In genomic region chr16:69725480-69726312, GRCh38 we compare ENCODE assay signal across 8 cellular contexts. TPM values are rescaled to one million over a fixed set of nuclear protein-coding genes. Genes with fewer than 3 reads are reported as not detected.
DNase-seq lines count a peak whose midpoint lies in the region; ATAC-seq and TF ChIP-seq lines count a peak whose summit lies in the region.

No MANE protein-coding gene starts in this region.

- POLR2A ChIA-PET in activated CD8-positive, alpha-beta T cell treated with anti-CD3 and anti-CD28 coated beads for 36 hours (lab: Charles Lee): interaction anchor here (0.6 to 4.7 kb wide), 9 partner anchors 8 to 563 kb away, joined by 3 to 20 read pairs (median 5); partner anchors contain the start of genes NOB1 and WWP2

- ATAC-seq in activated CD8-positive, alpha-beta T cell treated with anti-CD3 and anti-CD28 coated beads for 36 hours: no peak
- ATAC-seq in stimulated activated naive CD8-positive, alpha-beta T cell treated with anti-CD3 and anti-CD28 coated beads, Interleukin-15, amount 100 ng/mL, for 72 hours: no peak

- CTCF ChIA-PET in activated CD8-positive, alpha-beta T cell treated with anti-CD3 and anti-CD28 coated beads for 36 hours (lab: Charles Lee): interaction anchor here (3.4 to 4.8 kb wide), 2 partner anchors 16 to 29 kb away, joined by 28 to 31 read pairs; partner anchors contain the start of gene NOB1

- no peaks in the 10 kb centered on the region for H3K9me3 Mint-ChIP-seq in activated CD8-positive, alpha-beta T cell treated with anti-CD3 and anti-CD28 coated beads for 36 hours
- no peaks in the 10 kb centered on the region for H3K9me3 Mint-ChIP-seq in stimulated activated naive CD8-positive, alpha-beta T cell treated with anti-CD3 and anti-CD28 coated beads, Interleukin-15, amount 100 ng/mL, for 72 hours

- peak overlapping the region; percentile 98 for H3K4me3 Mint-ChIP-seq in activated CD8-positive, alpha-beta T cell treated with anti-CD3 and anti-CD28 coated beads for 36 hours
- peak overlapping the region; percentile 95 to 99 for H3K4me3 Mint-ChIP-seq in stimulated activated naive CD8-positive, alpha-beta T cell treated with anti-CD3 and anti-CD28 coated beads, Interleukin-15, amount 100 ng/mL, for 72 hours

- DNase-seq in NCI-H1417 (lab: John Stamatoyannopoulos, UW) (peak in 2 of 3 experiments; percentile 16 to 48), NCI-H1417 treated with DMSO at 0.1 percent for 48 hours (lab: John Stamatoyannopoulos, UW) (no peak), germinal center (ENCODE audit: low spot score) (no peak), NCI-H1930 (lab: John Stamatoyannopoulos, UW) (no peak)
- DNase-seq in activated CD8-positive, alpha-beta T cell treated with anti-CD3 and anti-CD28 coated beads for 36 hours: no peak
- no peak for DNase-seq in stimulated activated naive CD8-positive, alpha-beta T cell treated with anti-CD3 and anti-CD28 coated beads, Interleukin-15, amount 100 ng/mL, for 72 hours
- no peak for DNase-seq in stimulated activated CD4-positive, alpha-beta T cell treated with anti-CD3 and anti-CD28 coated beads, Interleukin-2, amount 100 ng/mL, for 48 hours

- TF ChIP-seq CTCF in activated CD8-positive, alpha-beta T cell treated with anti-CD3 and anti-CD28 coated beads for 36 hours (IDR thresholded peaks at IDR 0.05): no peak

- H3K27me3 ChIP-seq in iPS-15b (ENCODE audit: control insufficient read depth, insufficient read depth, low read length): no peaks in the 10 kb centered on the region

- peak overlapping the region; percentile 90 for H3K4me3 ChIP-seq in iPS-15b (ENCODE audit: low read depth, low read length)

- H3K36me3 ChIP-seq in iPS-15b (ENCODE audit: control insufficient read depth, insufficient read depth, low read length): no peaks in the 10 kb centered on the region

- H3K27ac Mint-ChIP-seq in activated CD8-positive, alpha-beta T cell treated with anti-CD3 and anti-CD28 coated beads for 36 hours: peak overlapping the region; percentile 97
- peak overlapping the region; percentile 96 to 98 for H3K27ac Mint-ChIP-seq in stimulated activated naive CD8-positive, alpha-beta T cell treated with anti-CD3 and anti-CD28 coated beads, Interleukin-15, amount 100 ng/mL, for 72 hours

- no peaks in the 10 kb centered on the region for H3K4me1 ChIP-seq in iPS-15b (ENCODE audit: control insufficient read depth, insufficient read depth, low read length)

- H3K4me1 Mint-ChIP-seq in activated CD8-positive, alpha-beta T cell treated with anti-CD3 and anti-CD28 coated beads for 36 hours (ENCODE audit: low read depth): peaks cover 22% of the 10 kb centered on the region
- peaks cover 52% of the 10 kb centered on the region for H3K4me1 Mint-ChIP-seq in stimulated activated naive CD8-positive, alpha-beta T cell treated with anti-CD3 and anti-CD28 coated beads, Interleukin-15, amount 100 ng/mL, for 72 hours

- no peaks in the 10 kb centered on the region for H3K36me3 Mint-ChIP-seq in activated CD8-positive, alpha-beta T cell treated with anti-CD3 and anti-CD28 coated beads for 36 hours (ENCODE audit: low read depth)

- no peaks in the 10 kb centered on the region for H3K9me3 ChIP-seq in iPS-15b (ENCODE audit: control insufficient read depth, insufficient read depth, low read length)

- H3K9ac ChIP-seq in iPS-15b (ENCODE audit: low read depth, low read length): peak overlapping the region; percentile 47

- H3K27me3 Mint-ChIP-seq in activated CD8-positive, alpha-beta T cell treated with anti-CD3 and anti-CD28 coated beads for 36 hours: no peaks in the 10 kb centered on the region
- no peaks in the 10 kb centered on the region for H3K27me3 Mint-ChIP-seq in stimulated activated naive CD8-positive, alpha-beta T cell treated with anti-CD3 and anti-CD28 coated beads, Interleukin-15, amount 100 ng/mL, for 72 hours

- intact Hi-C loops in activated CD8-positive, alpha-beta T cell treated with anti-CD3 and anti-CD28 coated beads for 36 hours (cut with micrococcal nuclease): no loop called here

RNA-seq across cellular contexts. Expression of gene NQO1, which starts 0.7 kb away (rescaled TPM):
- total RNA-seq in activated CD8-positive, alpha-beta T cell treated with anti-CD3 and anti-CD28 coated beads for 36 hours: 1 to 10 TPM; 7.6 to 8.1 TPM

RNA-seq across cellular contexts. Expression of gene NOB1, which starts 29.0 kb away (rescaled TPM):
- total RNA-seq in activated CD8-positive, alpha-beta T cell treated with anti-CD3 and anti-CD28 coated beads for 36 hours: 100 to 1,000 TPM; 139 to 146 TPM

RNA-seq across cellular contexts. Expression of gene WWP2, which starts 36.4 kb away (rescaled TPM):
- total RNA-seq in activated CD8-positive, alpha-beta T cell treated with anti-CD3 and anti-CD28 coated beads for 36 hours: 10 to 100 TPM; 30.7 to 35.1 TPM

Comparison
In these comparisons a context has a peak if more than half of its experiments do, and no peak if none do; other contexts are left out.
1. DNase-seq: peak in NCI-H1417 (2 of 3); none in NCI-H1417 treated with DMSO at 0.1 percent for 48 hours (single experiment), activated CD8-positive, alpha-beta T cell treated with anti-CD3 and anti-CD28 coated beads for 36 hours (single experiment), stimulated activated naive CD8-positive, alpha-beta T cell treated with anti-CD3 and anti-CD28 coated beads, Interleukin-15, amount 100 ng/mL, for 72 hours (0 of 2), stimulated activated CD4-positive, alpha-beta T cell treated with anti-CD3 and anti-CD28 coated beads, Interleukin-2, amount 100 ng/mL, for 48 hours (0 of 2), germinal center (single experiment) and NCI-H1930 (0 of 2).